ENCODE assay signal across 8 cellular contexts in the genomic region with DNA sequence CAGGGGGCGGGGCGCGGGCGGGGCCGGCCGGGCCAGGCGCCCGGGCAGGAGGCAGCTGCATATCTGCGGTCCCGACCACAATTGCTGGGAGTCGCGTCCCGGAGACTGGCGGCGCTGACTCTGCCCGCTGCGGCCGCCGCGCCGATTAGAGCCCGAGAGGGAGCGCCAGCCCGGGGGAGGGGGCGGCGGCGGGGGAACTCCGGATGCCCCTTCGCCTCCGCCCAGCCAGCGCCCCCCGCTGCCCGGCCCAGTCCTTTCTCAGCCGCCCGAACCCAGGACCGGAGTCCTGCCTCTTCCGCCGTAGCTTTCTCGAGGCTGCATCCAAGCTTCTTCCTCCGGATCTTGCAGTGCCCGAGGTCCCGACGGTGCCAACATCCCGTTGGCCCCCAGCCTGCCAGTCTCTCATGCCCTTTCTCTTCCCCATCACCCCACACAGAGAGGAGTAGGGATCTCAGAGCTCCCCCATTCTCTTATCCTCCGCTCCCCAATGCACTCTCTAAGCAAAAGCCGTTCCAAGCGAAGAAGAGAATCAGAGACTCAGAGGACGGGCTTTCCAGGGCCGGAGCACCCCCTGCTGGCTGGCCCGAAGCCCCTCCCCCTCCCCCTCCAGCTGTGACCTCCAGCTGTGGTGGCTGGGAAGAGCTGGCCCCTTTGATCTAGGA. TPM values are rescaled to one million over a fixed set of nuclear protein-coding genes. Genes with fewer than 3 reads are reported as not detected.
A peak's percentile ranks its signal among the peaks of the same experiment; 100 is the strongest.
DNase-seq lines count a peak whose midpoint lies in the region; ATAC-seq and TF ChIP-seq lines count a peak whose summit lies in the region.

No MANE protein-coding gene starts in this region.

- peaks cover 21% of the 10 kb centered on the region for H3K4me1 ChIP-seq in OCI-LY7 (ENCODE audit: insufficient read depth, low read length, poor library complexity, severe bottlenecking)
- H3K4me1 ChIP-seq in muscle layer of colon (ENCODE audit: insufficient read depth, low read length) = peaks cover 9% of the 10 kb centered on the region

- intact Hi-C loops in OCI-LY7 (cut with micrococcal nuclease; ENCODE audit: unreplicated experiment) = loop anchor here (1.0 kb wide), 2 partner anchors 21 to 186 kb away; no protein-coding TSS in a partner anchor

- H3K27me3 ChIP-seq in muscle layer of colon (ENCODE audit: control insufficient read depth in 1 of 2, insufficient read depth in 2 of 2, low read length in 2 of 2) = no peaks in the 10 kb centered on the region

- H3K27ac Mint-ChIP-seq in activated T-cell treated with anti-CD3 and anti-CD28 coated beads, Interleukin-2, amount 50 U/mL, for 24 hours = peak overlapping the region; percentile 86

- CTCF ChIA-PET in OCI-LY7 (lab: Charles Lee; ENCODE audit: unreplicated experiment) = interaction anchor here (0.5 to 2.3 kb wide), 27 partner anchors 9 to 1640 kb away, joined by 3 to 43 read pairs (median 4); partner anchors contain the start of genes AAAS, MYG1, SP7 and TARBP2

- POLR2A ChIA-PET in OCI-LY7 (lab: Charles Lee) = interaction anchor here (0.5 to 4.1 kb wide), 16 partner anchors 14 to 185 kb away, joined by 3 to 30 read pairs (median 3); partner anchors contain the start of genes AAAS, ESPL1, SP1 and TARBP2

- H3K36me3 ChIP-seq in OCI-LY7 (ENCODE audit: insufficient read depth, low read length) (no peaks in the 10 kb centered on the region), muscle layer of colon (ENCODE audit: insufficient read depth, low read length) (no peaks in the 10 kb centered on the region)

- peak overlapping the region; percentile 87 for H3K4me3 Mint-ChIP-seq in activated T-cell treated with anti-CD3 and anti-CD28 coated beads, Interleukin-2, amount 50 U/mL, for 24 hours

- peak overlapping the region; percentile 36 for H3K9ac ChIP-seq in muscle layer of colon (ENCODE audit: low read length)

- BruUV-seq in OCI-LY7 (replicated peaks; lab: Mats Ljungman, UMichigan) = no TSS peak

- peak; percentile 80 for DNase-seq in GM12865 (ENCODE audit: low read depth)
- peak; percentile 80 for DNase-seq in OCI-LY7 (ENCODE audit: low spot score)
- DNase-seq in activated T-cell treated with anti-CD3 and anti-CD28 coated beads, Interleukin-2, amount 50 U/mL, for 24 hours = peak; percentile 80
- DNase-seq in stimulated activated CD8-positive, alpha-beta memory T cell treated with anti-CD3 and anti-CD28 coated beads, Interleukin-7, amount 100 ng/mL, for 1 hour (ENCODE audit: low read depth in 2 of 2) = peak; percentile 31 to 51

- H3K27ac ChIP-seq in OCI-LY7 (ENCODE audit: low read depth, low read length, poor library complexity, severe bottlenecking) = no peak overlapping the region
- H3K27ac ChIP-seq in muscle layer of colon (ENCODE audit: low read depth, low read length) = peak overlapping the region; percentile 95

- peak; percentile 69 for ATAC-seq in HG03175 (IDR thresholded peaks at IDR 0.05; ENCODE audit: unreplicated experiment)
- peak; percentile 69 for ATAC-seq in esophagus mucosa
- no peak for ATAC-seq in GM18858 (IDR thresholded peaks at IDR 0.05; ENCODE audit: unreplicated experiment)

- H3K79me2 ChIP-seq in OCI-LY7 (ENCODE audit: insufficient read depth, low read depth, low read length) = no peaks in the 10 kb centered on the region

- H3K9me3 Mint-ChIP-seq in activated T-cell treated with anti-CD3 and anti-CD28 coated beads, Interleukin-2, amount 50 U/mL, for 24 hours = no peaks in the 10 kb centered on the region

- H3K36me3 Mint-ChIP-seq in activated T-cell treated with anti-CD3 and anti-CD28 coated beads, Interleukin-2, amount 50 U/mL, for 24 hours (ENCODE audit: low read depth) = no peaks in the 10 kb centered on the region

- peaks cover 21% of the 10 kb centered on the region for H3K4me1 Mint-ChIP-seq in activated T-cell treated with anti-CD3 and anti-CD28 coated beads, Interleukin-2, amount 50 U/mL, for 24 hours (ENCODE audit: low read depth)

- H2AFZ ChIP-seq in OCI-LY7 (ENCODE audit: low read length) = peak overlapping the region; percentile 74

- peak overlapping the region; percentile 80 for H3K4me2 ChIP-seq in OCI-LY7 (ENCODE audit: low read length)

- no peaks in the 10 kb centered on the region for H3K9me2 ChIP-seq in OCI-LY7 (ENCODE audit: insufficient read depth, low read length)

- peaks cover 1% of the 10 kb centered on the region for H3K27me3 Mint-ChIP-seq in activated T-cell treated with anti-CD3 and anti-CD28 coated beads, Interleukin-2, amount 50 U/mL, for 24 hours

- H3K4me3 ChIP-seq in GM12865 (ENCODE audit: low read depth, low read length) (peak overlapping the region; percentile 63), OCI-LY7 (ENCODE audit: low read depth, low read length, poor library complexity, severe bottlenecking) (peak overlapping the region; percentile 65), muscle layer of colon (ENCODE audit: low read depth in 1 of 2, low read length in 2 of 2) (peak overlapping the region; percentile 53 to 88)

- TF ChIP-seq CTCF in GM12865 (IDR thresholded peaks at IDR 0.05; ENCODE audit: insufficient read depth, low read depth, low read length, missing control alignments) (peak; percentile 81), OCI-LY7 (conservative IDR thresholded peaks at IDR 0.05; ENCODE audit: low read length) (peak; percentile 91)

- H4K20me1 ChIP-seq in OCI-LY7 (ENCODE audit: insufficient read depth, low read length) = no peaks in the 10 kb centered on the region

- H3K9me3 ChIP-seq in OCI-LY7 (ENCODE audit: low read length) = no peaks in the 10 kb centered on the region
- no peaks in the 10 kb centered on the region for H3K9me3 ChIP-seq in muscle layer of colon (ENCODE audit: low read length)

RNA-seq across cellular contexts. Expression of gene SP7, which starts 8.8 kb away (rescaled TPM):
- 0.16 TPM in 1 of 2 replicates, not detected in the other for total RNA-seq in OCI-LY7 (2014; rRNA removed; shearing (Covaris generic))
- total RNA-seq in OCI-LY7 (2022) (0.27 TPM in 1 of 2 replicates, not detected in the other), esophagus mucosa (not detected)

RNA-seq across cellular contexts. Expression of gene AAAS, which starts 23.5 kb away (rescaled TPM):
- 85.5 and 95.6 TPM in 2 replicates for total RNA-seq in OCI-LY7 (2014; rRNA removed; shearing (Covaris generic))
- total RNA-seq in OCI-LY7 (2022) (94.5 and 109 TPM in 2 replicates), esophagus mucosa (28.5 TPM)

RNA-seq across cellular contexts. Expression of gene SP1, which starts 35.0 kb away (rescaled TPM):
- total RNA-seq in OCI-LY7 (2014; rRNA removed; shearing (Covaris generic)) = 47.3 and 58.9 TPM in 2 replicates
- 83.9 and 93.9 TPM in 2 replicates for total RNA-seq in OCI-LY7 (2022)
- 71.0 TPM for total RNA-seq in esophagus mucosa

RNA-seq across cellular contexts. Expression of gene MYG1, which starts 45.5 kb away (rescaled TPM):
- total RNA-seq in OCI-LY7 (2014; rRNA removed; shearing (Covaris generic)) = 41.0 and 53.4 TPM in 2 replicates
- total RNA-seq in OCI-LY7 (2022) (59.3 and 64.9 TPM in 2 replicates), esophagus mucosa (30.2 TPM)

RNA-seq across cellular contexts. Expression of gene PFDN5, which starts 49.6 kb away (rescaled TPM):
- total RNA-seq in OCI-LY7 (2014; rRNA removed; shearing (Covaris generic)) = 348 and 394 TPM in 2 replicates
- total RNA-seq in OCI-LY7 (2022) (264 TPM in 2 replicates), esophagus mucosa (306 TPM)
